ENCODE assay signal across 22 cellular contexts in genomic region chr14:93923586-93923985, GRCh38. TPM values are rescaled to one million over a fixed set of nuclear protein-coding genes. Genes with fewer than 3 reads are reported as not detected.
A peak's percentile ranks its signal among the peaks of the same experiment; 100 is the strongest.
DNase-seq lines count a peak whose midpoint lies in the region; ATAC-seq and TF ChIP-seq lines count a peak whose summit lies in the region.
"Had no signal": no experiment of that assay in that cellular context is flagged by ENCODE, and none has a peak within 500 bp of the region (broad histone marks: within the 10 kb centered on the region; RNA-seq: fewer than 3 reads in every experiment).

No MANE protein-coding gene starts in this region.

- TF ChIP-seq CTCF in neural progenitor cell (IDR thresholded peaks at IDR 0.05) (no peak), left lung (IDR thresholded peaks at IDR 0.05) (no peak)

- peaks cover 10% of the 10 kb centered on the region for H3K27me3 Mint-ChIP-seq in neural progenitor cell (ENCODE audit: insufficient read depth, low read depth)
- H3K27me3 Mint-ChIP-seq: CD4-positive, alpha-beta memory T cell had no signal

- H4K20me1 ChIP-seq in neural progenitor cell (ENCODE audit: low read depth) = no peaks in the 10 kb centered on the region

- H3K27ac Mint-ChIP-seq in neural progenitor cell = peak overlapping the region; percentile 88
- H3K27ac Mint-ChIP-seq: T-helper 17 cell had no signal

- H3K36me3 Mint-ChIP-seq in neural progenitor cell = peaks cover 16% of the 10 kb centered on the region
- H3K36me3 Mint-ChIP-seq: CD4-positive, alpha-beta memory T cell had no signal

- H2AFZ ChIP-seq in neural progenitor cell (replicated peaks) = no peak overlapping the region

- no peak for ATAC-seq in left lung
- ATAC-seq: GM12878, PC-3, T-helper 17 cell had no signal

- no peak overlapping the region for H3K4me3 ChIP-seq in neural progenitor cell
- H3K4me3 ChIP-seq in effector memory CD4-positive, alpha-beta T cell (ENCODE audit: insufficient read depth, low read depth, low read length, poor library complexity, severe bottlenecking) = no peak overlapping the region
- H3K4me3 ChIP-seq in left lung = no peak overlapping the region
- H3K4me3 ChIP-seq: BLaER1 treated with 17β-estradiol and CSF1 and Interleukin-3, amounts not matched to agents 10 nM and 100 nM; GM12878 had no signal

- H3K4me3 Mint-ChIP-seq in neural progenitor cell = no peak overlapping the region
- H3K4me3 Mint-ChIP-seq: CD4-positive, alpha-beta memory T cell; T-helper 17 cell had no signal

- H3K79me2 ChIP-seq in neural progenitor cell (ENCODE audit: low read depth) = no peaks in the 10 kb centered on the region

- peaks cover 57% of the 10 kb centered on the region for H3K4me1 Mint-ChIP-seq in neural progenitor cell
- H3K4me1 Mint-ChIP-seq: CD4-positive, alpha-beta memory T cell; T-helper 17 cell had no signal

- H3K4me1 ChIP-seq in neural progenitor cell = peaks cover 22% of the 10 kb centered on the region
- no peaks in the 10 kb centered on the region for H3K4me1 ChIP-seq in effector memory CD4-positive, alpha-beta T cell (ENCODE audit: control insufficient read depth, insufficient read depth, low read length, poor library complexity, severe bottlenecking)
- no peaks in the 10 kb centered on the region for H3K4me1 ChIP-seq in left lung

- H3K27me3 ChIP-seq in neural progenitor cell (no peaks in the 10 kb centered on the region), left lung (no peaks in the 10 kb centered on the region)
- H3K27me3 ChIP-seq in effector memory CD4-positive, alpha-beta T cell (replicated peaks; ENCODE audit: control insufficient read depth, insufficient read depth, low read length, poor library complexity, severe bottlenecking) = no peaks in the 10 kb centered on the region
- H3K27me3 ChIP-seq: BLaER1 treated with 17β-estradiol and CSF1 and Interleukin-3, amounts not matched to agents 10 nM and 100 nM had no signal

- H3K9ac ChIP-seq in neural progenitor cell = no peak overlapping the region
- H3K9ac ChIP-seq: BLaER1 treated with 17β-estradiol and CSF1 and Interleukin-3, amounts not matched to agents 10 nM and 100 nM had no signal

- H3K4me2 ChIP-seq in neural progenitor cell = no peak overlapping the region

- H3F3A ChIP-seq in neural progenitor cell (ENCODE audit: low read depth) = peaks cover 9% of the 10 kb centered on the region

- H3K36me3 ChIP-seq in neural progenitor cell (no peaks in the 10 kb centered on the region), left lung (no peaks in the 10 kb centered on the region)
- H3K36me3 ChIP-seq in effector memory CD4-positive, alpha-beta T cell (ENCODE audit: control insufficient read depth, insufficient read depth, low read length) = no peaks in the 10 kb centered on the region
- H3K36me3 ChIP-seq: BLaER1 treated with 17β-estradiol and CSF1 and Interleukin-3, amounts not matched to agents 10 nM and 100 nM had no signal

- H3K9me3 ChIP-seq in neural progenitor cell (ENCODE audit: low read depth) (no peaks in the 10 kb centered on the region), left lung (no peaks in the 10 kb centered on the region)
- no peaks in the 10 kb centered on the region for H3K9me3 ChIP-seq in effector memory CD4-positive, alpha-beta T cell (ENCODE audit: control insufficient read depth, low read length)

- H3K27ac ChIP-seq in neural progenitor cell (no peak overlapping the region), left lung (no peak overlapping the region)
- H3K27ac ChIP-seq in effector memory CD4-positive, alpha-beta T cell (ENCODE audit: insufficient read depth, low read length, poor library complexity, severe bottlenecking) = no peak overlapping the region
- H3K27ac ChIP-seq: BLaER1 treated with 17β-estradiol and CSF1 and Interleukin-3, amounts not matched to agents 10 nM and 100 nM had no signal

- peak; percentile 36 to 80 (median 71) for DNase-seq in NCI-H1417 (lab: John Stamatoyannopoulos, UW)
- no peak for DNase-seq in NCI-H1417 treated with DMSO at 0.1 percent for 48 hours (lab: John Stamatoyannopoulos, UW)
- DNase-seq in NCI-H128 (lab: John Stamatoyannopoulos, UW; ENCODE audit: unreplicated experiment) = peak; percentile 33
- DNase-seq in NCI-H345 treated with DMSO at 0.1 percent for 48 hours (lab: John Stamatoyannopoulos, UW; ENCODE audit: unreplicated experiment) = peak; percentile 63
- DNase-seq in neural progenitor cell (ENCODE audit: low spot score) = no peak
- DNase-seq in activated CD4-positive, alpha-beta T cell treated with anti-CD3 and anti-CD28 coated beads, Interleukin-2, amount 50 U/mL, for 4 hours = no peak
- DNase-seq in effector memory CD4-positive, alpha-beta T cell = no peak
- no peak for DNase-seq in left lung
- DNase-seq: 8988T; CD4-positive, alpha-beta memory T cell; DND-41; Karpas-422; MV-4-11; NCI-H1436 treated with DMSO at 0.1 percent for 48 hours; NCI-H2081; PC-3; Right ventricle myocardium superior; T-helper 17 cell had no signal

- intact Hi-C loops in left lung (cut with DNase I) = no loop called here

- H3K9me3 Mint-ChIP-seq in neural progenitor cell = peaks cover 7% of the 10 kb centered on the region

RNA-seq across cellular contexts. Expression of gene FAM181A, which starts 3.6 kb away (rescaled TPM):
- total RNA-seq in neural progenitor cell (ENCODE audit: low replicate concordance) (not detected in 2 replicates), left lung (1 to 10 TPM in 1 of 2 donors, not detected in 1; 1.1 TPM)
- total RNA-seq: CD4-positive, alpha-beta memory T cell; GM12878; M059J; PC-3; Right ventricle myocardium superior; RPMI7951; T-helper 17 cell had no signal

RNA-seq across cellular contexts. Expression of gene ASB2, which starts 52.8 kb away (rescaled TPM):
- 0.62 TPM in 1 of 2 replicates, not detected in the other for total RNA-seq in neural progenitor cell (ENCODE audit: low replicate concordance)
- 1 to 10 TPM; 1.4 to 3.2 TPM for total RNA-seq in left lung
- total RNA-seq: M059J had no signal

Comparison
In these comparisons a context has a peak if more than half of its experiments do, and no peak if none do; other contexts are left out.
1. DNase-seq: peak in NCI-H1417 (3 of 3), NCI-H128 (single experiment) and NCI-H345 treated with DMSO at 0.1 percent for 48 hours (single experiment); none in NCI-H1417 treated with DMSO at 0.1 percent for 48 hours (single experiment), neural progenitor cell (single experiment), activated CD4-positive, alpha-beta T cell treated with anti-CD3 and anti-CD28 coated beads, Interleukin-2, amount 50 U/mL, for 4 hours (0 of 2), effector memory CD4-positive, alpha-beta T cell (0 of 3) and left lung (0 of 2).